In genomic region chr3:51384730-51385473, GRCh38 we compare ENCODE assay signal across 8 cellular contexts. TPM values are rescaled to one million over a fixed set of nuclear protein-coding genes. Genes with fewer than 3 reads are reported as not detected.
DNase-seq lines count a peak whose midpoint lies in the region; ATAC-seq and TF ChIP-seq lines count a peak whose summit lies in the region.

Gene MANF (plus strand): TSS chr3:51385291. CDS start chr3:51385343, 52 bp downstream.

- H3K4me3 ChIP-seq in neuron (ENCODE audit: low read length) (peak within 1 kb of the TSS; percentile 94), subcutaneous abdominal adipose tissue (ENCODE audit: low read depth in 1 of 5, low read length in 5 of 5) (peak within 1 kb of the TSS; percentile 87 to 97 (median 96))

- H3K36me3 ChIP-seq in neuron (ENCODE audit: insufficient read depth, low read length) (peaks cover 35% of the 10 kb centered on the region), subcutaneous abdominal adipose tissue (ENCODE audit: control insufficient read depth in 5 of 5, insufficient read depth in 5 of 5, low read length in 5 of 5) (peaks cover 0 to 29% (median 17%) of the 10 kb centered on the region in 5 donors)

- H3K4me1 ChIP-seq in foreskin keratinocyte (peaks cover 12% of the 10 kb centered on the region), neuron (ENCODE audit: insufficient read depth, low read length) (peaks cover 32% of the 10 kb centered on the region), subcutaneous abdominal adipose tissue (ENCODE audit: control insufficient read depth in 5 of 5, insufficient read depth in 5 of 5, low read length in 5 of 5) (peaks cover 5 to 40% (median 29%) of the 10 kb centered on the region in 5 donors)

- POLR2A ChIA-PET in HEK293T (lab: Yijun Ruan, JAX): interaction anchor here (0.7 to 2.5 kb wide), 12 partner anchors 9 to 769 kb away, joined by 3 to 10 read pairs (median 5); partner anchors contain the start of genes DCAF1 and MAPKAPK3

- peak within 1 kb of the TSS; percentile 92 to 98 (median 97) for H3K9ac ChIP-seq in subcutaneous abdominal adipose tissue (ENCODE audit: low read length in 5 of 5)

- ATAC-seq in foreskin keratinocyte: peak; percentile 95

- in situ Hi-C loops in SK-MEL-5 (cut with HindIII; ENCODE audit: low pct_unique_long_range_greater_than_20kb, low sequenced_read_pairs): no loop called here

- peak within 1 kb of the TSS; percentile 82 for H3K27ac ChIP-seq in foreskin keratinocyte
- H3K27ac ChIP-seq in subcutaneous abdominal adipose tissue (ENCODE audit: low read depth, low read length): peak within 1 kb of the TSS; percentile 95

- DNase-seq in GM03348 (ENCODE audit: low spot score): peak; percentile 100
- DNase-seq in HEK293T (ENCODE audit: extremely low spot score): peak; percentile 98
- DNase-seq in MV-4-11 (lab: John Stamatoyannopoulos, UW): peak; percentile 97
- DNase-seq in SK-MEL-5 (ENCODE audit: low read depth, low spot score): peak; percentile 98
- peak; percentile 98 for DNase-seq in activated naive CD4-positive, alpha-beta T cell treated with Interleukin-2 at 50 U/mL for 16 hours
- peak; percentile 92 to 94 for DNase-seq in foreskin keratinocyte

- H3K9me3 ChIP-seq in neuron (ENCODE audit: low read length) (no peaks in the 10 kb centered on the region), subcutaneous abdominal adipose tissue (ENCODE audit: control insufficient read depth in 5 of 5, low read length in 5 of 5) (no peaks in the 10 kb centered on the region)

- H3K27me3 ChIP-seq in foreskin keratinocyte: no peaks in the 10 kb centered on the region
- no peaks in the 10 kb centered on the region for H3K27me3 ChIP-seq in neuron (ENCODE audit: insufficient read depth, low read length)
- H3K27me3 ChIP-seq in subcutaneous abdominal adipose tissue (ENCODE audit: control insufficient read depth in 5 of 5, insufficient read depth in 4 of 5, low read length in 5 of 5): no peaks in the 10 kb centered on the region

- CTCF ChIA-PET in HEK293T (lab: Yijun Ruan, JAX): interaction anchor here (0.9 kb wide), 1 partner anchor 13 kb away, joined by 3 read pairs; no protein-coding TSS in a partner anchor

- TF ChIP-seq CTCF in foreskin keratinocyte (conservative IDR thresholded peaks at IDR 0.05): no peak

- H2AFZ ChIP-seq in neuron (ENCODE audit: low read depth, low read length): peak within 1 kb of the TSS; percentile 88

TF ChIP-seq in HEK293T, 16 proteins besides CTCF, POLR2A, EP300 and RAD21:
- TF ChIP-seq NFRKB (IDR thresholded peaks at IDR 0.05) (peak; percentile 62; the same call in 1 of the 2 replicates), HDGF (IDR thresholded peaks at IDR 0.05; ENCODE audit: borderline replicate concordance) (0 out of 2 replicates have a peak, but pooled peaks have one; percentile 29), CTBP1 (IDR thresholded peaks at IDR 0.05; ENCODE audit: borderline replicate concordance) (no peak)

RNA-seq across cellular contexts. Expression of gene MANF, which starts in this region (rescaled TPM):
- total RNA-seq in SK-MEL-5 (2014; rRNA removed; shearing (Covaris generic)): 238 and 252 TPM in 2 replicates
- polyA plus RNA-seq in SK-MEL-5 (2015; cell fraction: cytosol; rRNA removed): 111 and 157 TPM in 2 replicates
- polyA plus RNA-seq in SK-MEL-5 (2015; cell fraction: nucleus; rRNA removed): 22.0 and 39.8 TPM in 2 replicates
- total RNA-seq in foreskin keratinocyte: 195 and 214 TPM in 2 replicates
- polyA plus RNA-seq in foreskin keratinocyte: 266 and 289 TPM in 2 replicates

Comparison
In these comparisons a context has a peak if more than half of its experiments do, and no peak if none do; other contexts are left out.
1. Peak in every context shown above with its lines: DNase-seq, ATAC-seq, H3K4me3 ChIP-seq and H3K27ac ChIP-seq.